In the genomic region with DNA sequence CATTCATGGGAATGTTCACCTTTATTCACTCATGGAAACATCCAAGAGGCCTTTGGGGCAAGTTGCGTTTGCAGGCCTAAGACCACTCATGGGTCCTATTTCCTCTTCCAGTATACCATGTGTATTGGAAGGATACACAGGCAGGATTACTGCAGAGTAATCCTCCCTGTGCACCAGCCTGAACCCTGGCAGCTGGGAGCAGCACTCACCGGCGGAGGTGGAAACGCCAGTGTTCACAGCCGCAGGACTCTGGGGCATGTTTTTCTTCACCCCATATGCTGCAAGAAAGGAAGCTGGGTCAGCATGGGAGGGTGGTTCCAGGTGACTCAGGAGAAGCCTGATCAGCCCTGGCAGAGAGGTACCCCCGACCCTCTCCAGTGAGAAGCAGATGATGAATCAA, we compare ENCODE assay signal across 27 cellular contexts. TPM values are rescaled to one million over a fixed set of nuclear protein-coding genes. Genes with fewer than 3 reads are reported as not detected.
"Had no signal": no experiment of that assay in that cellular context is flagged by ENCODE, and none has a peak within 500 bp of the region (broad histone marks: within the 10 kb centered on the region; RNA-seq: fewer than 3 reads in every experiment).

No MANE protein-coding gene starts in this region.

- H2AFZ ChIP-seq: neural progenitor cell had no signal

- H3K4me1 ChIP-seq: left ventricle myocardium inferior, right atrium auricular region, right lobe of liver, stomach, testis, transverse colon, upper lobe of left lung, vagina had no signal

- H3K36me3 ChIP-seq: left ventricle myocardium inferior, neural progenitor cell, ovary, right atrium auricular region, right lobe of liver, stomach, thyroid gland, transverse colon, upper lobe of left lung had no signal

- H3K27ac Mint-ChIP-seq: mesothelial cell of epicardium; natural killer cell; nephron progenitor cell; progenitor cell of endocrine pancreas; stimulated activated naive B cell treated with anti-CD40 and anti-IgM and Interleukin-4, amounts not matched to agents 10 μg/mL and 1 μg/mL and 100 μg/mL, for 72 hours had no signal

- H3K27ac ChIP-seq: left ventricle myocardium inferior, neural progenitor cell, ovary, right atrium auricular region, right lobe of liver, stomach, testis, thyroid gland, transverse colon, upper lobe of left lung, vagina had no signal

- H3K27me3 Mint-ChIP-seq: progenitor cell of endocrine pancreas had no signal

- H3K9me3 ChIP-seq: left ventricle myocardium inferior, ovary, right atrium auricular region, right lobe of liver, stomach, testis, thyroid gland, transverse colon, upper lobe of left lung, vagina had no signal

- H3K4me3 ChIP-seq: left ventricle myocardium inferior, lung, neural progenitor cell, ovary, right atrium auricular region, right lobe of liver, smooth muscle cell, stomach, testis, thyroid gland, transverse colon, upper lobe of left lung, vagina had no signal

- H3K36me3 Mint-ChIP-seq: mesothelial cell of epicardium; naive B cell; natural killer cell; neural progenitor cell; stimulated activated naive B cell treated with anti-CD40 and anti-IgM and Interleukin-4, amounts not matched to agents 10 μg/mL and 1 μg/mL and 100 μg/mL, for 72 hours had no signal

- H3K4me3 Mint-ChIP-seq: mesothelial cell of epicardium; naive B cell; natural killer cell; nephron progenitor cell; neural progenitor cell; stimulated activated naive B cell treated with anti-CD40 and anti-IgM and Interleukin-4, amounts not matched to agents 10 μg/mL and 1 μg/mL and 100 μg/mL, for 72 hours had no signal

- ATAC-seq: natural killer cell; right lobe of liver; stimulated activated naive B cell treated with anti-CD40 and anti-IgM and Interleukin-4, amounts not matched to agents 10 μg/mL and 1 μg/mL and 100 μg/mL, for 72 hours; stimulated activated naive CD8-positive, alpha-beta T cell treated with anti-CD3 and anti-CD28 coated beads, Interleukin-15, Interleukin-2, amounts not matched to agents 100 U/mL and 50 U/mL, for 24 hours had no signal

- H3K9me3 Mint-ChIP-seq: mesothelial cell of epicardium; naive B cell; natural killer cell; nephron progenitor cell; neural progenitor cell; stimulated activated naive B cell treated with anti-CD40 and anti-IgM and Interleukin-4, amounts not matched to agents 10 μg/mL and 1 μg/mL and 100 μg/mL, for 72 hours had no signal

- DNase-seq: islet precursor cell; left ventricle myocardium inferior; mesendoderm; naive B cell; natural killer cell; nephron progenitor cell; ovary; right lobe of liver; stimulated activated CD4-positive, alpha-beta T cell treated with anti-CD3 and anti-CD28 coated beads, Interleukin-1b, Interleukin-23, amount 100 ng/mL, for 48 hours; stimulated activated CD4-positive, alpha-beta T cell treated with anti-CD3 and anti-CD28 coated beads, Interleukin-2, amount 100 ng/mL, for 48 hours; stimulated activated CD4-positive, alpha-beta T cell treated with anti-CD3 and anti-CD28 coated beads, Interleukin-4, amount 100 ng/mL, for 4 hours; stimulated activated CD8-positive, alpha-beta memory T cell treated with anti-CD3 and anti-CD28 coated beads, Interleukin-4, amount 100 ng/mL, for 48 hours; stimulated activated naive B cell treated with anti-CD40 and anti-IgM and Interleukin-4, amounts not matched to agents 10 μg/mL and 1 μg/mL and 100 μg/mL, for 72 hours; stimulated activated naive CD8-positive, alpha-beta T cell treated with anti-CD3 and anti-CD28 coated beads, Interleukin-15, Interleukin-2, amounts not matched to agents 100 U/mL and 50 U/mL, for 24 hours; stomach; testis; thyroid gland; transverse colon; upper lobe of left lung had no signal

- H3K4me1 Mint-ChIP-seq: naive B cell; natural killer cell; stimulated activated naive B cell treated with anti-CD40 and anti-IgM and Interleukin-4, amounts not matched to agents 10 μg/mL and 1 μg/mL and 100 μg/mL, for 72 hours had no signal

- H3K27me3 ChIP-seq: neural progenitor cell, ovary, right atrium auricular region, right lobe of liver, testis, thyroid gland, transverse colon, upper lobe of left lung, vagina had no signal

- H3K4me2 ChIP-seq: neural progenitor cell, smooth muscle cell had no signal

- H3K9ac ChIP-seq: neural progenitor cell had no signal

RNA-seq across cellular contexts. Expression of gene COL17A1, which starts 24.5 kb away (rescaled TPM):
- total RNA-seq: left ventricle myocardium inferior, mononuclear cell, natural killer cell had no signal
